In the genomic region with DNA sequence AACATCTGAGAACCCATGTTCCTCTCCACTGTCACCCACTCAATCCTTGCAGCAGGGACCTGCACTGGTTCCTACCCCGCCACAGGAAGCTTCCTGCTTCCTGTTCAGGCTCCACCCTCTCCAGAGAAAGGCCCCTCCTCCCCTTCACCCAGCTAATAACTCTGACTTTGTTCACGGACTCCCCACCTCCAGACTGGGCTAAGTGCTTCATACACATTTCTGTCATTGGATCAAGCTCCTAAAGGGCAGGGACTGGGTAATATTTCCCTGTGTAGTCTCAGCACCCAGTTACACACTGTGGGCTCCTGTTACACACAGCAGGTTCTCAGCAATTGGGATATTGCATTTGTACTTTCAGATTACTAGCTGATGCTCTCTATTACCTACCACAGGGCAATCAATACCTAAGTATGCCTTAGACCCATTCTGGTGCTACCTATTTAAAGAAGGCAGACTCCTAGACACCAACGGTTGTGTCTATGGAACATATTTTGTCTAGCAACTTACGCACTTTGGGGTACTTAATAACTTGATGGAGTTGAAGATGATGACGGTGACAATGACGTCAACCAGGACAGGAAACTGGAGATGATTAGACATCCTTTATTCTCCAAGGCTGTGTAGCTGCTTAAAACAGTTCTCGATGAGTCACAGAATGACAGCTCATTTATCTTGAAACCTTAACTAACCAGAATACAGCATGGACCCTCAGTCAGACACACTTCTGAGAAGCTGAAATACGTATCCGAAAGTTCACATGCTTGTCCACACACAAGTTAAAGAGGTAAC, we compare ENCODE assay signal across 8 cellular contexts. TPM values are rescaled to one million over a fixed set of nuclear protein-coding genes. Genes with fewer than 3 reads are reported as not detected.
A peak's percentile ranks its signal among the peaks of the same experiment; 100 is the strongest.
DNase-seq lines count a peak whose midpoint lies in the region; TF ChIP-seq lines count a peak whose summit lies in the region.

No MANE protein-coding gene starts in this region.

- peaks cover 31 to 49% (median 36%) of the 10 kb centered on the region in 3 donors for H3K4me1 Mint-ChIP-seq in CD8-positive, alpha-beta memory T cell

- peaks cover 0 to 3% of the 10 kb centered on the region in 2 donors for H3K27me3 Mint-ChIP-seq in CD8-positive, alpha-beta memory T cell

- TF ChIP-seq POLR2A in testis (IDR thresholded peaks at IDR 0.05): no peak

- TF ChIP-seq CTCF in testis (IDR thresholded peaks at IDR 0.05) (no peak), GM20000 (IDR thresholded peaks at IDR 0.05; ENCODE audit: extremely low read depth, missing control alignments) (no peak)

- H3K27ac Mint-ChIP-seq in CD8-positive, alpha-beta memory T cell: peak overlapping the region; percentile 80 to 98 (median 90)

- 81 to 84% methylated on average over 9 of the region's 9 CpGs for WGBS in testis, 2 donors

- H3K9me3 ChIP-seq in CD8-positive, alpha-beta memory T cell (ENCODE audit: low read length): no peaks in the 10 kb centered on the region
- no peaks in the 10 kb centered on the region for H3K9me3 ChIP-seq in effector memory CD4-positive, alpha-beta T cell (ENCODE audit: control insufficient read depth, low read length)
- no peaks in the 10 kb centered on the region for H3K9me3 ChIP-seq in muscle layer of duodenum (ENCODE audit: control insufficient read depth in 1 of 2, low read length in 2 of 2)
- H3K9me3 ChIP-seq in testis: no peaks in the 10 kb centered on the region

- DNase-seq in CD8-positive, alpha-beta memory T cell: peak in 4 of 5 donors; percentile 8 to 69 (median 58)
- DNase-seq in KG1 (lab: John Stamatoyannopoulos, UW): peak; percentile 43
- peak; percentile 49 to 56 for DNase-seq in activated CD4-positive, alpha-beta T cell treated with anti-CD3 and anti-CD28 coated beads, Interleukin-2, amount 50 U/mL, for 4 hours
- peak in 2 of 3 donors; percentile 31 for DNase-seq in effector memory CD4-positive, alpha-beta T cell
- no peak for DNase-seq in testis
- no peak for DNase-seq in GM20000 (ENCODE audit: low spot score)
- no peak for DNase-seq in NCI-H1048 (lab: John Stamatoyannopoulos, UW)

- no peaks in the 10 kb centered on the region for H3K27me3 ChIP-seq in CD8-positive, alpha-beta memory T cell (ENCODE audit: insufficient read depth, low read length, poor library complexity, severe bottlenecking)
- H3K27me3 ChIP-seq in effector memory CD4-positive, alpha-beta T cell (replicated peaks; ENCODE audit: control insufficient read depth, insufficient read depth, low read length, poor library complexity, severe bottlenecking): no peaks in the 10 kb centered on the region
- no peaks in the 10 kb centered on the region for H3K27me3 ChIP-seq in muscle layer of duodenum (ENCODE audit: low read depth, low read length)
- no peaks in the 10 kb centered on the region for H3K27me3 ChIP-seq in testis

- peak overlapping the region; percentile 48 for H3K4me3 ChIP-seq in CD8-positive, alpha-beta memory T cell (ENCODE audit: low read length)
- peak overlapping the region; percentile 33 for H3K4me3 ChIP-seq in effector memory CD4-positive, alpha-beta T cell (ENCODE audit: insufficient read depth, low read depth, low read length, poor library complexity, severe bottlenecking)
- H3K4me3 ChIP-seq in muscle layer of duodenum (ENCODE audit: low read depth in 1 of 2, low read length in 2 of 2) (peak overlapping the region in 1 of 2 donors; percentile 7), testis (no peak overlapping the region)

- no peak overlapping the region for H3K27ac ChIP-seq in CD8-positive, alpha-beta memory T cell (ENCODE audit: low read depth, low read length)
- H3K27ac ChIP-seq in effector memory CD4-positive, alpha-beta T cell (ENCODE audit: insufficient read depth, low read length, poor library complexity, severe bottlenecking): peak overlapping the region; percentile 76
- H3K27ac ChIP-seq in muscle layer of duodenum (ENCODE audit: low read length) (peak overlapping the region; percentile 56), testis (peak overlapping the region; percentile 28 to 41)

- intact Hi-C loops in testis (cut with DNase I; ENCODE audit: low total_unique reads): no loop called here

- peak overlapping the region; percentile 65 to 82 (median 76) for H3K4me3 Mint-ChIP-seq in CD8-positive, alpha-beta memory T cell

- CTCF ChIA-PET in CD8-positive, alpha-beta memory T cell (lab: Charles Lee): no interaction called here

- H3K9me3 Mint-ChIP-seq in CD8-positive, alpha-beta memory T cell: no peaks in the 10 kb centered on the region

- no peaks in the 10 kb centered on the region for H3K36me3 Mint-ChIP-seq in CD8-positive, alpha-beta memory T cell

- no peaks in the 10 kb centered on the region for H3K36me3 ChIP-seq in CD8-positive, alpha-beta memory T cell (ENCODE audit: insufficient read depth, low read length)
- no peaks in the 10 kb centered on the region for H3K36me3 ChIP-seq in effector memory CD4-positive, alpha-beta T cell (ENCODE audit: control insufficient read depth, insufficient read depth, low read length)
- no peaks in the 10 kb centered on the region for H3K36me3 ChIP-seq in muscle layer of duodenum (ENCODE audit: control insufficient read depth in 1 of 2, insufficient read depth in 2 of 2, low read length in 2 of 2)
- no peaks in the 10 kb centered on the region for H3K36me3 ChIP-seq in testis (ENCODE audit: low read depth, missing control alignments)

- H3K4me1 ChIP-seq in CD8-positive, alpha-beta memory T cell (ENCODE audit: insufficient read depth, low read length): peaks cover 49% of the 10 kb centered on the region
- H3K4me1 ChIP-seq in effector memory CD4-positive, alpha-beta T cell (ENCODE audit: control insufficient read depth, insufficient read depth, low read length, poor library complexity, severe bottlenecking): peaks cover 26% of the 10 kb centered on the region
- H3K4me1 ChIP-seq in muscle layer of duodenum (ENCODE audit: control insufficient read depth in 1 of 2, insufficient read depth in 2 of 2, low read length in 2 of 2): peaks cover 15 to 62% of the 10 kb centered on the region in 2 donors
- peaks cover 52% of the 10 kb centered on the region for H3K4me1 ChIP-seq in testis

- POLR2A ChIA-PET in CD8-positive, alpha-beta memory T cell (lab: Charles Lee): interaction anchor here (0.7 to 0.8 kb wide), 2 partner anchors 54 to 57 kb away, joined by 4 read pairs; no protein-coding TSS in a partner anchor

RNA-seq across cellular contexts. Expression of a gene that starts 58.1 kb away (rescaled TPM):
- under 1 TPM; 0.44 to 0.57 TPM for total RNA-seq in CD8-positive, alpha-beta memory T cell
- 0.52 TPM for polyA plus RNA-seq in CD8-positive, alpha-beta memory T cell
- total RNA-seq in testis: 10 to 100 TPM; 18.8 to 21.2 TPM
- polyA plus RNA-seq in testis (ENCODE audit: insufficient read depth, low read depth, low replicate concordance): 7.6 TPM

Comparison
In these comparisons a context has a peak if more than half of its experiments do, and no peak if none do; other contexts are left out.
1. DNase-seq: peak in CD8-positive, alpha-beta memory T cell (4 of 5), KG1 (single experiment), activated CD4-positive, alpha-beta T cell treated with anti-CD3 and anti-CD28 coated beads, Interleukin-2, amount 50 U/mL, for 4 hours (2 of 2) and effector memory CD4-positive, alpha-beta T cell (2 of 3); none in testis (single experiment), GM20000 (single experiment) and NCI-H1048 (single experiment).
2. H3K4me3 ChIP-seq: peak in CD8-positive, alpha-beta memory T cell (single experiment) and effector memory CD4-positive, alpha-beta T cell (single experiment); none in testis (0 of 2).
3. RNA of a gene that starts 58.1 kb away (total RNA-seq): 18.8 to 21.2 TPM in testis; 0.44 to 0.57 TPM in CD8-positive, alpha-beta memory T cell; every median in the first group is over 10 times any median in the second.